In genomic region chr7:54109501-54109900, GRCh38 we compare ENCODE assay signal across 30 cellular contexts.
"Had no signal": no experiment of that assay in that cellular context is flagged by ENCODE, and none has a peak within 500 bp of the region (broad histone marks: within the 10 kb centered on the region; RNA-seq: fewer than 3 reads in every experiment).

No MANE protein-coding gene starts in this region.

- FAIRE-seq: colon, frontal cortex, small intestine had no signal

- H3K4me3 ChIP-seq: esophagus squamous epithelium, ovary, prostate gland, tibial nerve had no signal

- H3K36me3 Mint-ChIP-seq: activated naive CD4-positive, alpha-beta T cell treated with anti-CD3 and anti-CD28 coated beads, Interleukin-2, amount 50 U/mL, for 24 hours; mesothelial cell of epicardium; naive B cell; stimulated activated naive B cell treated with anti-CD40 and anti-IgM and Interleukin-4, amounts not matched to agents 10 μg/mL and 1 μg/mL and 100 μg/mL, for 72 hours had no signal

- H3K36me3 ChIP-seq: esophagus squamous epithelium, neutrophil, ovary, prostate gland, tibial nerve had no signal

- H3K9me3 ChIP-seq: esophagus squamous epithelium, neutrophil, ovary, prostate gland, tibial nerve had no signal

- H3K9me3 Mint-ChIP-seq: activated B cell treated with CpG ODN at 0.5 μM for 24 hours; activated naive CD4-positive, alpha-beta T cell treated with anti-CD3 and anti-CD28 coated beads, Interleukin-2, amount 50 U/mL, for 24 hours; mesothelial cell of epicardium; nephron progenitor cell had no signal

- H3K4me1 ChIP-seq: esophagus squamous epithelium, prostate gland, tibial nerve had no signal

- H3K27ac Mint-ChIP-seq: activated B cell treated with CpG ODN at 0.5 μM for 24 hours; activated CD8-positive, alpha-beta T cell treated with anti-CD3 and anti-CD28 coated beads for 36 hours; activated naive CD4-positive, alpha-beta T cell treated with anti-CD3 and anti-CD28 coated beads, Interleukin-2, amount 50 U/mL, for 24 hours; activated naive CD8-positive, alpha-beta T cell treated with anti-CD3 and anti-CD28 coated beads, Interleukin-2, amount 50 U/mL, for 24 hours; activated T-helper 2 cell treated with anti-CD3 and anti-CD28 coated beads, Interferon-gamma antibody, Interleukin-2, Interleukin-4, amounts not matched to agents 10 μg/mL and 5 μg/mL and 100 μg/mL, durations not matched to agents 14 hours and 24 hours and 36 hours; mesothelial cell of epicardium; naive B cell; nephron progenitor cell; stimulated activated naive B cell treated with anti-CD40 and anti-IgM and Interleukin-4, amounts not matched to agents 10 μg/mL and 1 μg/mL and 100 μg/mL, for 72 hours; T-helper 2 cell treated with Interferon-gamma antibody and Interleukin-4, amounts not matched to agents 5 μg/mL and 100 μg/mL, for 36 hours had no signal

- ATAC-seq: activated CD8-positive, alpha-beta T cell treated with anti-CD3 and anti-CD28 coated beads for 36 hours; activated naive CD8-positive, alpha-beta T cell treated with anti-CD3 and anti-CD28 coated beads, Interleukin-2, amount 50 U/mL, for 24 hours; left cardiac atrium; left ventricle myocardium superior; sciatic nerve; stimulated activated naive B cell treated with anti-CD40 and anti-IgM and Interleukin-4, amounts not matched to agents 10 μg/mL and 1 μg/mL and 100 μg/mL, for 72 hours had no signal

- H3K27me3 ChIP-seq: esophagus squamous epithelium, neutrophil, ovary, tibial nerve had no signal

- H3K27ac ChIP-seq: epithelial cell of prostate, esophagus squamous epithelium, neutrophil, ovary, prostate gland, tibial nerve had no signal

- H3K27me3 Mint-ChIP-seq: activated B cell treated with CpG ODN at 0.5 μM for 24 hours; activated CD8-positive, alpha-beta T cell treated with anti-CD3 and anti-CD28 coated beads for 36 hours; activated naive CD4-positive, alpha-beta T cell treated with anti-CD3 and anti-CD28 coated beads, Interleukin-2, amount 50 U/mL, for 24 hours; activated naive CD8-positive, alpha-beta T cell treated with anti-CD3 and anti-CD28 coated beads, Interleukin-2, amount 50 U/mL, for 24 hours; naive B cell; stimulated activated naive B cell treated with anti-CD40 and anti-IgM and Interleukin-4, amounts not matched to agents 10 μg/mL and 1 μg/mL and 100 μg/mL, for 72 hours had no signal

- DNase-seq: activated B cell treated with CpG ODN at 0.5 μM for 24 hours; activated CD4-positive, alpha-beta T cell treated with anti-CD3 and anti-CD28 coated beads, Interleukin-2, amount 50 U/mL, for 1 hour; activated CD8-positive, alpha-beta T cell treated with anti-CD3 and anti-CD28 coated beads for 36 hours; activated naive CD8-positive, alpha-beta T cell treated with anti-CD3 and anti-CD28 coated beads, Interleukin-2, amount 50 U/mL, for 24 hours; activated T-cell treated with anti-CD3 and anti-CD28 coated beads, Interleukin-2, amount 50 U/mL, for 48 hours; dermis blood vessel endothelial cell; effector CD4-positive, alpha-beta T cell; esophagus squamous epithelium; islet precursor cell; left cardiac atrium; left ventricle myocardium superior; naive B cell; nephron progenitor cell; ovary; retina; small intestine; stimulated activated CD4-positive, alpha-beta T cell treated with anti-CD3 and anti-CD28 coated beads, Interleukin-15, amount 100 ng/mL, for 24 hours; stimulated activated CD4-positive, alpha-beta T cell treated with anti-CD3 and anti-CD28 coated beads, Interleukin-2, amount 100 ng/mL, for 24 hours; stimulated activated naive B cell treated with anti-CD40 and anti-IgM and Interleukin-4, amounts not matched to agents 10 μg/mL and 1 μg/mL and 100 μg/mL, for 72 hours had no signal

- H3K4me1 Mint-ChIP-seq: activated B cell treated with CpG ODN at 0.5 μM for 24 hours; activated naive CD4-positive, alpha-beta T cell treated with anti-CD3 and anti-CD28 coated beads, Interleukin-2, amount 50 U/mL, for 24 hours; activated naive CD8-positive, alpha-beta T cell treated with anti-CD3 and anti-CD28 coated beads, Interleukin-2, amount 50 U/mL, for 24 hours; mesothelial cell of epicardium; naive B cell; stimulated activated naive B cell treated with anti-CD40 and anti-IgM and Interleukin-4, amounts not matched to agents 10 μg/mL and 1 μg/mL and 100 μg/mL, for 72 hours had no signal

- H3K4me3 Mint-ChIP-seq: activated B cell treated with CpG ODN at 0.5 μM for 24 hours; activated CD8-positive, alpha-beta T cell treated with anti-CD3 and anti-CD28 coated beads for 36 hours; activated naive CD4-positive, alpha-beta T cell treated with anti-CD3 and anti-CD28 coated beads, Interleukin-2, amount 50 U/mL, for 24 hours; activated naive CD8-positive, alpha-beta T cell treated with anti-CD3 and anti-CD28 coated beads, Interleukin-2, amount 50 U/mL, for 24 hours; mesothelial cell of epicardium; naive B cell; nephron progenitor cell; stimulated activated naive B cell treated with anti-CD40 and anti-IgM and Interleukin-4, amounts not matched to agents 10 μg/mL and 1 μg/mL and 100 μg/mL, for 72 hours; T-helper 2 cell treated with Interferon-gamma antibody and Interleukin-4, amounts not matched to agents 5 μg/mL and 100 μg/mL, for 36 hours had no signal
